In the genomic region with DNA sequence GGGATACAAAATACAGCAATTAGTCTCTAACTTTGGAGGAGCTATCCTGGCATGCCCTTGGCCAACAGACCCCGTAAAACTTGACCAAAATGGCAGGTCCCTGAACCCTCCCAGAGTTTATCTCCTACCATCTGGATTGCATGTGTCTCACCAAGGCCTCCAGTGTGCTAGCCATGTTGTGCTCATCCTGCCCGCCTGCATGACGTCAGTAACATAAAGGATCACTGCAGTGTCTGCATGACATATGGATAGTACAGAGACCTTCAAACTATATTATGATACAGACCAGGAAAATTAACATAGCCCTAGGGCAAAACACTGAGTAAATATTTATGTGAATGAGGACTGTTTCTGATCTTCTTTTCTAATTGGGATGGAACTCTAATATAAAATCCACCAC, we compare ENCODE assay signal across 25 cellular contexts. TPM values are rescaled to one million over a fixed set of nuclear protein-coding genes. Genes with fewer than 3 reads are reported as not detected.
"Had no signal": no experiment of that assay in that cellular context is flagged by ENCODE, and none has a peak within 500 bp of the region (broad histone marks: within the 10 kb centered on the region; RNA-seq: fewer than 3 reads in every experiment).

No MANE protein-coding gene starts in this region.

- FAIRE-seq: kidney had no signal

- H3K9me3 ChIP-seq: lower lobe of right lung, transverse colon had no signal

- H3K79me2 ChIP-seq: hepatocyte had no signal

- H3K4me1 ChIP-seq: left ventricle myocardium inferior, lower lobe of right lung, right atrium auricular region, sigmoid colon, stomach, transverse colon had no signal

- DNase-seq: esophagus squamous epithelium; foreskin melanocyte; kidney; left cardiac atrium; left ventricle myocardium inferior; lower lobe of right lung; natural killer cell; posterior cingulate gyrus; sigmoid colon; stimulated activated CD4-positive, alpha-beta T cell treated with anti-CD3 and anti-CD28 coated beads, Interleukin-2, amount 100 ng/mL, for 24 hours; stimulated activated naive CD4-positive, alpha-beta T cell; stomach; substantia nigra; transverse colon had no signal

- H3K4me2 ChIP-seq: hepatocyte had no signal

- ATAC-seq: left cardiac atrium, lower lobe of right lung, natural killer cell had no signal

- H3K4me3 ChIP-seq: esophagus squamous epithelium, hepatocyte, left ventricle myocardium inferior, lower lobe of right lung, right atrium auricular region, sigmoid colon, skin epidermis, stomach, thoracic aorta, transverse colon had no signal

- H3K27me3 ChIP-seq: right atrium auricular region had no signal

- H2AFZ ChIP-seq: hepatocyte had no signal

- H3K36me3 ChIP-seq: esophagus squamous epithelium, left ventricle myocardium inferior, lower lobe of right lung, right atrium auricular region, sigmoid colon, stomach, thoracic aorta, transverse colon had no signal

- H3K27ac ChIP-seq: esophagus squamous epithelium, hepatocyte, left ventricle myocardium inferior, lower lobe of right lung, right atrium auricular region, sigmoid colon, skin epidermis, stomach, thoracic aorta, transverse colon had no signal

RNA-seq across cellular contexts. Expression of gene CPXM1, which starts 25.3 kb away (rescaled TPM):
- total RNA-seq: myocyte, thoracic aorta had no signal

RNA-seq across cellular contexts. Expression of gene C20orf141, which starts 39.6 kb away (rescaled TPM):
- total RNA-seq: epithelial cell of proximal tubule, esophagus squamous epithelium, hepatocyte, kidney, left cardiac atrium, left ventricle myocardium inferior, lower lobe of right lung, mesothelial cell of epicardium, mucosa of gallbladder, myocyte, natural killer cell, neural crest cell, osteocyte, right atrium auricular region, sigmoid colon, stomach, thoracic aorta, transverse colon, ureter had no signal
- polyA plus RNA-seq: hepatocyte, stomach had no signal

RNA-seq across cellular contexts. Expression of gene TMEM239, which starts 41.0 kb away (rescaled TPM):
- total RNA-seq: epithelial cell of proximal tubule, esophagus squamous epithelium, hepatocyte, kidney, left cardiac atrium, left ventricle myocardium inferior, lower lobe of right lung, mesothelial cell of epicardium, mucosa of gallbladder, myocyte, natural killer cell, neural crest cell, osteocyte, right atrium auricular region, thoracic aorta, transverse colon, ureter had no signal
- polyA plus RNA-seq: hepatocyte, sigmoid colon, stomach had no signal
